ENCODE assay signal across 29 cellular contexts in the genomic region with DNA sequence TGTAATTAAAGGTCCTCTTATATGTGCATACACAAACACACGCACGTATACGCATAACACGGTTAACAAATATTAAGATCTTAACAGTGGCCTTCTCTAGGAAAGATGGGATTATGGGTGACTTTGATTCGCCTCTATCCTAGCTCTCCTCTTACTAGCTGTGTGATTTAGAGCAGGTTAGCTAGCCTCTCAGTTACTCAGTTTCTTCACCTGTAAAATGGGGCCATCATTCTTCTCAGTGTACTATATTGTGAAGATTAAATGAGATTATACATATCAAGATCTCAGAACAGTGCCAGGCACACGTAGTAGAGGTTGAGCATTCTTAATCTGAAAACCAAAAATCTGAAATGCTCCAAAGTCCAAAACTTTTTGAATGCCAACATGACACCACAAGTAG.
"Had no signal": no experiment of that assay in that cellular context is flagged by ENCODE, and none has a peak within 500 bp of the region (broad histone marks: within the 10 kb centered on the region; RNA-seq: fewer than 3 reads in every experiment).

No MANE protein-coding gene starts in this region.

- H3K4me1 ChIP-seq: esophagus muscularis mucosa, foreskin keratinocyte, gastroesophageal sphincter, left lung, parathyroid adenoma, right atrium auricular region, sigmoid colon, stomach, thyroid gland, vagina had no signal

- H3K27ac Mint-ChIP-seq: dendritic cell treated with granulocyte-macrophage colony-stimulating factor and Interleukin-4, amounts not matched to agents 40 ng/mL and 50 ng/mL, for 4 days; mesothelial cell of epicardium; naive B cell; nephron; neural progenitor cell; progenitor cell of endocrine pancreas had no signal

- H3K4me3 ChIP-seq: esophagus muscularis mucosa, gastroesophageal sphincter, heart left ventricle, hepatocyte, left lung, mucosa of descending colon, neural progenitor cell, right atrium auricular region, sigmoid colon, stomach, thyroid gland, vagina had no signal

- H3K27me3 Mint-ChIP-seq: progenitor cell of endocrine pancreas had no signal

- H3K79me2 ChIP-seq: hepatocyte, parathyroid adenoma had no signal

- H3K4me1 Mint-ChIP-seq: nephron had no signal

- H3K36me3 ChIP-seq: esophagus muscularis mucosa, gastroesophageal sphincter, heart left ventricle, left lung, neural progenitor cell, right atrium auricular region, sigmoid colon, stomach, thyroid gland, vagina had no signal

- H3K9me3 Mint-ChIP-seq: dendritic cell treated with granulocyte-macrophage colony-stimulating factor and Interleukin-4, amounts not matched to agents 40 ng/mL and 50 ng/mL, for 4 days had no signal

- FAIRE-seq: endothelial cell of umbilical vein, kidney had no signal

- H2AFZ ChIP-seq: hepatocyte, parathyroid adenoma had no signal

- H3K4me3 Mint-ChIP-seq: dendritic cell treated with granulocyte-macrophage colony-stimulating factor and Interleukin-4, amounts not matched to agents 40 ng/mL and 50 ng/mL, for 4 days; mesothelial cell of epicardium; nephron; neural progenitor cell had no signal

- H3K9ac ChIP-seq: neural progenitor cell, parathyroid adenoma had no signal

- DNase-seq: effector CD8-positive, alpha-beta T cell; foreskin keratinocyte; heart left ventricle; left cardiac atrium; left lung; mesenchymal stem cell; mucosa of descending colon; naive B cell; sigmoid colon; stimulated activated CD4-positive, alpha-beta T cell treated with anti-CD3 and anti-CD28 coated beads, Interleukin-2, amount 100 ng/mL, for 24 hours; stimulated activated CD4-positive, alpha-beta T cell treated with anti-CD3 and anti-CD28 coated beads, Interleukin-4, amount 100 ng/mL, for 24 hours; stimulated activated naive CD4-positive, alpha-beta T cell treated with Interleukin-2 at 50 U/mL for 16 hours; stomach; thyroid gland; trophoblast cell had no signal

- H3K36me3 Mint-ChIP-seq: mesothelial cell of epicardium; naive B cell; neural progenitor cell; stimulated activated effector memory CD8-positive, alpha-beta T cell treated with anti-CD3 and anti-CD28 coated beads, Interleukin-12 subunit alpha, Interleukin-12 subunit beta, amount 100 ng/mL, for 72 hours had no signal

- ATAC-seq: foreskin keratinocyte; gastroesophageal sphincter; heart left ventricle; left cardiac atrium; left lung; mucosa of descending colon; stimulated activated effector memory CD8-positive, alpha-beta T cell treated with anti-CD3 and anti-CD28 coated beads, Interleukin-12 subunit alpha, Interleukin-12 subunit beta, amount 100 ng/mL, for 72 hours had no signal

- H3K4me2 ChIP-seq: hepatocyte, neural progenitor cell had no signal

- H3K27ac ChIP-seq: esophagus muscularis mucosa, foreskin keratinocyte, gastroesophageal sphincter, heart left ventricle, hepatocyte, left lung, neural progenitor cell, parathyroid adenoma, right atrium auricular region, sigmoid colon, stomach, thyroid gland, vagina had no signal

- H3K9me3 ChIP-seq: gastroesophageal sphincter, left lung, mucosa of descending colon, sigmoid colon, thyroid gland, vagina had no signal

- H3K27me3 ChIP-seq: esophagus muscularis mucosa, foreskin keratinocyte, gastroesophageal sphincter, heart left ventricle, hepatocyte, left lung, neural progenitor cell, right atrium auricular region, sigmoid colon, stomach, thyroid gland, vagina had no signal
